8 cellular contexts compared by ENCODE assay signal in the genomic region with DNA sequence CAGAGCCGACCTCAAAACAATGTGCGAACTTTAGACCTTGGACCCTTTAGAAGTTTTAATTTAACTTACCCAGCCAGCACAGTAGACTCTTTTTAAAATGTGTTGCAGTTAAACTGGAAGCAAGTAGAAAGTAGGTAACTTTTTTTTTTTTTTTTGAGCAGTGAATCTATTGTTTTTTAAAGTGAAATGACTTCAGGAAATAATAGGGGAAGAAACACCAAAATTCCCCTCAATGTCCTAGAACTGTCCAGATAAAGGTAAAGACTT. TPM values are rescaled to one million over a fixed set of nuclear protein-coding genes. Genes with fewer than 3 reads are reported as not detected.
DNase-seq lines count a peak whose midpoint lies in the region; ATAC-seq and TF ChIP-seq lines count a peak whose summit lies in the region.

No MANE protein-coding gene starts in this region.

- H3K36me3 Mint-ChIP-seq in activated T-cell treated with anti-CD3 and anti-CD28 coated beads, Interleukin-2, amount 50 U/mL, for 24 hours (ENCODE audit: low read depth), result peaks cover 23% of the 10 kb centered on the region

- no peaks in the 10 kb centered on the region for H3K36me3 ChIP-seq in thoracic aorta

- no peaks in the 10 kb centered on the region for H3K9me3 ChIP-seq in thoracic aorta

- H3K27me3 ChIP-seq in thoracic aorta (replicated peaks; ENCODE audit: insufficient read depth), result no peaks in the 10 kb centered on the region

- peak; percentile 51 for ATAC-seq in left colon
- no peak for ATAC-seq in thoracic aorta (ENCODE audit: insufficient number of reproducible peaks, low FRiP score, low read depth)

- H3K27ac Mint-ChIP-seq in activated T-cell treated with anti-CD3 and anti-CD28 coated beads, Interleukin-2, amount 50 U/mL, for 24 hours, result peak overlapping the region; percentile 94

- H3K9me3 Mint-ChIP-seq in activated T-cell treated with anti-CD3 and anti-CD28 coated beads, Interleukin-2, amount 50 U/mL, for 24 hours, result no peaks in the 10 kb centered on the region

- H3K27me3 Mint-ChIP-seq in activated T-cell treated with anti-CD3 and anti-CD28 coated beads, Interleukin-2, amount 50 U/mL, for 24 hours, result no peaks in the 10 kb centered on the region

- peaks cover 25% of the 10 kb centered on the region for H3K4me1 Mint-ChIP-seq in activated T-cell treated with anti-CD3 and anti-CD28 coated beads, Interleukin-2, amount 50 U/mL, for 24 hours (ENCODE audit: low read depth)

- H3K4me3 Mint-ChIP-seq in activated T-cell treated with anti-CD3 and anti-CD28 coated beads, Interleukin-2, amount 50 U/mL, for 24 hours, result peak overlapping the region; percentile 87

- H3K4me3 ChIP-seq in thoracic aorta, result peak overlapping the region; percentile 98

- H3K27ac ChIP-seq in angular gyrus (ENCODE audit: low read depth, low read length), result peak overlapping the region; percentile 92
- H3K27ac ChIP-seq in thoracic aorta, result peak overlapping the region; percentile 93 to 94

- peaks cover 16 to 28% of the 10 kb centered on the region in 2 donors for H3K4me1 ChIP-seq in thoracic aorta (ENCODE audit: control insufficient read depth in 1 of 2, low read depth in 2 of 2)

- no peak for DNase-seq in activated T-cell treated with anti-CD3 and anti-CD28 coated beads, Interleukin-2, amount 50 U/mL, for 24 hours
- DNase-seq in activated T-cell treated with anti-CD3 and anti-CD28 coated beads for 4 hours, result no peak
- DNase-seq in left colon, result no peak
- no peak for DNase-seq in thoracic aorta (ENCODE audit: low spot score)
- no peak for DNase-seq in COR-L47 (lab: John Stamatoyannopoulos, UW)
- no peak for DNase-seq in NCI-H345 (lab: John Stamatoyannopoulos, UW)
- no peak for DNase-seq in AG08395 (ENCODE audit: low spot score)

- no peak for TF ChIP-seq CTCF in thoracic aorta (IDR thresholded peaks at IDR 0.05)

- intact Hi-C loops in left colon (cut with DNase I, micrococcal nuclease), result no loop called here

RNA-seq across cellular contexts. Expression of gene ATXN2, which starts 1.1 kb away (rescaled TPM):
- total RNA-seq in left colon (10 to 100 TPM; 43.0 to 64.2 TPM), thoracic aorta (100 to 1,000 TPM in 1 of 2 donors, 10 to 100 TPM in 1; 81.0 to 109 TPM)
